In genomic region chr7:137958593-137959431, GRCh38 we compare ENCODE assay signal across 1 cellular context.
TF ChIP-seq lines count a peak whose summit lies in the region.

No MANE protein-coding gene starts in this region.

TF ChIP-seq in K562, 482 proteins besides CTCF, POLR2A, EP300 and RAD21 (continued from another document and continues in another):
- TF ChIP-seq CHD7 (IDR thresholded peaks at IDR 0.05; ENCODE audit: low read depth, low read length) (no peak), SETDB1 (IDR thresholded peaks at IDR 0.05; ENCODE audit: low read length) (no peak), ZNF561 (CRISPR knock-in tag; conservative IDR thresholded peaks at IDR 0.05) (no peak), ZNF280B (CRISPR knock-in tag; IDR thresholded peaks at IDR 0.05) (no peak), ZNF395 (CRISPR knock-in tag; IDR thresholded peaks at IDR 0.05) (peak; percentile 55; the same call in 1 of the 2 replicates), NRF1 (conservative IDR thresholded peaks at IDR 0.05 in 1 of 2, IDR thresholded peaks at IDR 0.05 in 1 of 2) (0 out of 4 replicates have a peak, but pooled peaks of 1 of the 2 experiments have one; percentile 11), JUND (IDR thresholded peaks at IDR 0.05; ENCODE audit: borderline replicate concordance, low read depth, low read length) (peak; percentile 46; the same call in 1 of the 2 replicates), JUND (tag; IDR thresholded peaks at IDR 0.05; ENCODE audit: borderline replicate concordance, low read depth, low read length) (peak; percentile 73; the same call in 2 of the 3 replicates), NFIC (IDR thresholded peaks at IDR 0.05) (no peak), SMAD4 (CRISPR knock-in tag; conservative IDR thresholded peaks at IDR 0.05) (peak; percentile 35; the same call in 1 of the 2 replicates), NFE2L1 (tag; IDR thresholded peaks at IDR 0.05; ENCODE audit: borderline replicate concordance, low read depth) (peak; percentile 62; the same call in 1 of the 2 replicates), DPF2 (IDR thresholded peaks at IDR 0.05) (peak; percentile 72), CBX3 (IDR thresholded peaks at IDR 0.05; ENCODE audit: borderline replicate concordance in 1 of 2, low read length in 2 of 2) (0 out of 3 replicates have a peak, but pooled peaks of 1 of the 2 experiments have one; percentile 9), ARID2 (IDR thresholded peaks at IDR 0.05) (no peak), RAD51 (IDR thresholded peaks at IDR 0.05; ENCODE audit: borderline replicate concordance, low read depth) (no peak), ZNF592 (IDR thresholded peaks at IDR 0.05) (0 out of 2 replicates have a peak, but pooled peaks have one; percentile 19), SPI1 (IDR thresholded peaks at IDR 0.05; ENCODE audit: borderline replicate concordance, low read depth, low read length) (peak; percentile 98), HES1 (IDR thresholded peaks at IDR 0.05; ENCODE audit: low read depth) (no peak), CHCHD3 (CRISPR knock-in tag; IDR thresholded peaks at IDR 0.05) (no peak), MAFF (IDR thresholded peaks at IDR 0.05; ENCODE audit: low read length) (peak; percentile 82), SMARCB1 (IDR thresholded peaks at IDR 0.05; ENCODE audit: insufficient read length, low read depth) (no peak), CTBP1 (IDR thresholded peaks at IDR 0.05; ENCODE audit: borderline replicate concordance) (peak; percentile 85), EHMT2 (IDR thresholded peaks at IDR 0.05) (peak; percentile 95), MAFG (tag; conservative IDR thresholded peaks at IDR 0.05) (peak; percentile 88), MECOM (CRISPR knock-in tag; IDR thresholded peaks at IDR 0.05) (no peak), CEBPB (tag; IDR thresholded peaks at IDR 0.05) (0 out of 2 replicates have a peak, but pooled peaks have one; percentile 31), TEAD4 (IDR thresholded peaks at IDR 0.05; ENCODE audit: low read length) (peak; percentile 29; the same call in 1 of the 2 replicates), TEAD4 (CRISPR knock-in tag; IDR thresholded peaks at IDR 0.05; ENCODE audit: borderline replicate concordance) (no peak), ATF1 (CRISPR knock-in tag; IDR thresholded peaks at IDR 0.05) (no peak), ATF1 (tag; IDR thresholded peaks at IDR 0.05) (0 out of 2 replicates have a peak, but pooled peaks have one; percentile 21), MTA1 (IDR thresholded peaks at IDR 0.05; ENCODE audit: borderline replicate concordance) (peak; percentile 49; the same call in 1 of the 2 replicates), RHOXF2B (CRISPR knock-in tag; conservative IDR thresholded peaks at IDR 0.05) (no peak), SP1 (CRISPR knock-in tag; IDR thresholded peaks at IDR 0.05) (peak; percentile 54; the same call in 1 of the 2 replicates), NFE2 (IDR thresholded peaks at IDR 0.05; ENCODE audit: low read depth) (peak; percentile 93), ARID1B (IDR thresholded peaks at IDR 0.05) (peak; percentile 46; the same call in 1 of the 2 replicates), ZNF140 (CRISPR knock-in tag; IDR thresholded peaks at IDR 0.05) (no peak)
- TF ChIP-seq, protein P1, sequence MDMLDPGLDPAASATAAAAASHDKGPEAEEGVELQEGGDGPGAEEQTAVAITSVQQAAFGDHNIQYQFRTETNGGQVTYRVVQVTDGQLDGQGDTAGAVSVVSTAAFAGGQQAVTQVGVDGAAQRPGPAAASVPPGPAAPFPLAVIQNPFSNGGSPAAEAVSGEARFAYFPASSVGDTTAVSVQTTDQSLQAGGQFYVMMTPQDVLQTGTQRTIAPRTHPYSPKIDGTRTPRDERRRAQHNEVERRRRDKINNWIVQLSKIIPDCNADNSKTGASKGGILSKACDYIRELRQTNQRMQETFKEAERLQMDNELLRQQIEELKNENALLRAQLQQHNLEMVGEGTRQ (CRISPR knock-in tag; IDR thresholded peaks at IDR 0.05): no peak
- TF ChIP-seq, protein P2, sequence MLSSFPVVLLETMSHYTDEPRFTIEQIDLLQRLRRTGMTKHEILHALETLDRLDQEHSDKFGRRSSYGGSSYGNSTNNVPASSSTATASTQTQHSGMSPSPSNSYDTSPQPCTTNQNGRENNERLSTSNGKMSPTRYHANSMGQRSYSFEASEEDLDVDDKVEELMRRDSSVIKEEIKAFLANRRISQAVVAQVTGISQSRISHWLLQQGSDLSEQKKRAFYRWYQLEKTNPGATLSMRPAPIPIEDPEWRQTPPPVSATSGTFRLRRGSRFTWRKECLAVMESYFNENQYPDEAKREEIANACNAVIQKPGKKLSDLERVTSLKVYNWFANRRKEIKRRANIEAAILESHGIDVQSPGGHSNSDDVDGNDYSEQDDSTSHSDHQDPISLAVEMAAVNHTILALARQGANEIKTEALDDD (IDR thresholded peaks at IDR 0.05): peak; percentile 35; the same call in 1 of the 2 replicates
- TF ChIP-seq, protein P3, sequence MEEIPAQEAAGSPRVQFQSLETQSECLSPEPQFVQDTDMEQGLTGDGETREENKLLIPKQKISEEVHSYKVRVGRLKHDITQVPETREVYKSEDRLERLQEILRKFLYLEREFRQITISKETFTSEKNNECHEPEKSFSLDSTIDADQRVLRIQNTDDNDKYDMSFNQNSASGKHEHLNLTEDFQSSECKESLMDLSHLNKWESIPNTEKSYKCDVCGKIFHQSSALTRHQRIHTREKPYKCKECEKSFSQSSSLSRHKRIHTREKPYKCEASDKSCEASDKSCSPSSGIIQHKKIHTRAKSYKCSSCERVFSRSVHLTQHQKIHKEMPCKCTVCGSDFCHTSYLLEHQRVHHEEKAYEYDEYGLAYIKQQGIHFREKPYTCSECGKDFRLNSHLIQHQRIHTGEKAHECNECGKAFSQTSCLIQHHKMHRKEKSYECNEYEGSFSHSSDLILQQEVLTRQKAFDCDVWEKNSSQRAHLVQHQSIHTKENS (CRISPR knock-in tag; IDR thresholded peaks at IDR 0.05): no peak
